In the genomic region with DNA sequence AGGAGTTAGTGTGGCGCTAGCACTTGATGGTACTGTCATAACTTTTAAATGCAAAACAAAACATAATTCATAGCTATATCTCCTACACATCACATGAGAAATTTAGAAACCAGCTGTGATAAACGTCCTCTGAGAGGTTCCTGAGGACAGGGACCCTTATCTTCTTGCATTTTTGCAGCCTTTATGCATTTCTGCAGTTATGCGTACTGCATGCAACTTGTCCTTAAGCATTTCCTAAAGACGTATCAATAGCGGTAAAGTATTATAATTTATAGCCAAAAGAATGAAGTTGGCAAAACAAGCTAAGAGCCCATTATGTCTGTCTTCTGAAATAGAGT, we compare ENCODE assay signal across 9 cellular contexts. TPM values are rescaled to one million over a fixed set of nuclear protein-coding genes. Genes with fewer than 3 reads are reported as not detected.
DNase-seq lines count a peak whose midpoint lies in the region; ATAC-seq and TF ChIP-seq lines count a peak whose summit lies in the region.
"Had no signal": no experiment of that assay in that cellular context is flagged by ENCODE, and none has a peak within 500 bp of the region (broad histone marks: within the 10 kb centered on the region; RNA-seq: fewer than 3 reads in every experiment).

No MANE protein-coding gene starts in this region.

- no peak overlapping the region for H4K8ac ChIP-seq in mesendoderm (ENCODE audit: low read depth, low read length)

- no peak for ATAC-seq in Right ventricle myocardium superior (ENCODE audit: poor library complexity)
- ATAC-seq in GM21723 (IDR thresholded peaks at IDR 0.05; ENCODE audit: unreplicated experiment): no peak

- H3K4me3 ChIP-seq in cardiac muscle cell: peak overlapping the region; percentile 98
- no peak overlapping the region for H3K4me3 ChIP-seq in mesendoderm (ENCODE audit: low read length)
- H3K4me3 ChIP-seq in uterus: peak overlapping the region; percentile 92 to 96

- H2BK5ac ChIP-seq in mesendoderm (ENCODE audit: low read length): no peak overlapping the region

- H3K36me3 ChIP-seq in cardiac muscle cell (no peaks in the 10 kb centered on the region), mesendoderm (ENCODE audit: control insufficient read depth, insufficient read depth, low read length) (no peaks in the 10 kb centered on the region), uterus (no peaks in the 10 kb centered on the region)

- H3K4me3 Mint-ChIP-seq in brain: peak overlapping the region; percentile 84 to 97 (median 93)

- H3K23ac ChIP-seq in mesendoderm (ENCODE audit: low read length): no peak overlapping the region

- peaks cover 4% of the 10 kb centered on the region for H3K79me1 ChIP-seq in mesendoderm (ENCODE audit: low read length)

- H4K5ac ChIP-seq in mesendoderm (ENCODE audit: low read length): no peak overlapping the region

- no peak overlapping the region for H3K18ac ChIP-seq in mesendoderm (ENCODE audit: low read length)

- no peaks in the 10 kb centered on the region for H3K27me3 ChIP-seq in cardiac muscle cell
- H3K27me3 ChIP-seq in mesendoderm (ENCODE audit: insufficient read depth, low read length, poor library complexity): no peaks in the 10 kb centered on the region
- no peaks in the 10 kb centered on the region for H3K27me3 ChIP-seq in uterus

- H2BK15ac ChIP-seq in mesendoderm (replicated peaks; ENCODE audit: low read depth): no peak overlapping the region

- H2BK120ac ChIP-seq in mesendoderm (ENCODE audit: low read depth, low read length): no peak overlapping the region

- TF ChIP-seq CTCF in cardiac muscle cell (IDR thresholded peaks at IDR 0.05; ENCODE audit: low read depth, low read length): no peak
- no peak for TF ChIP-seq CTCF in brain (conservative IDR thresholded peaks at IDR 0.05)
- TF ChIP-seq CTCF in uterus (IDR thresholded peaks at IDR 0.05): no peak

- no peaks in the 10 kb centered on the region for H3K9me3 Mint-ChIP-seq in brain

- DNase-seq in cardiac muscle cell (ENCODE audit: low read depth in 1 of 2, low spot score in 1 of 2) (no peak), Right ventricle myocardium superior (no peak), mesendoderm (no peak), uterus (no peak), NCI-H1105 treated with DMSO at 0.1 percent for 48 hours (lab: John Stamatoyannopoulos, UW) (no peak), posterior vena cava (ENCODE audit: low spot score) (no peak)

- TF ChIP-seq POLR2A in uterus (IDR thresholded peaks at IDR 0.05): no peak

- H3K27me3 Mint-ChIP-seq in brain: peaks cover 6% of the 10 kb centered on the region

- H3K56ac ChIP-seq in mesendoderm (ENCODE audit: low read length): peak overlapping the region; percentile 34

- H3K9me3 ChIP-seq in cardiac muscle cell (ENCODE audit: low read depth) (no peaks in the 10 kb centered on the region), uterus (no peaks in the 10 kb centered on the region)

- peak overlapping the region; percentile 89 for H3K9ac ChIP-seq in mesendoderm (ENCODE audit: low read length)

- H3K4me2 ChIP-seq in mesendoderm (ENCODE audit: low read length): peak overlapping the region; percentile 40

- H3K4me1 Mint-ChIP-seq in brain: peaks cover 56% of the 10 kb centered on the region

- H3K4me1 ChIP-seq in cardiac muscle cell (ENCODE audit: low read depth) (peaks cover 7% of the 10 kb centered on the region), mesendoderm (ENCODE audit: control insufficient read depth, low read depth, low read length) (peaks cover 4% of the 10 kb centered on the region), uterus (peaks cover 0 to 7% of the 10 kb centered on the region in 2 donors)

- H2AK5ac ChIP-seq in mesendoderm (ENCODE audit: low read length): no peak overlapping the region

- H3K27ac ChIP-seq in cardiac muscle cell (peak overlapping the region; percentile 34), mesendoderm (ENCODE audit: low read depth, low read length) (no peak overlapping the region), uterus (peak overlapping the region; percentile 93 to 94)

- H3K36me3 Mint-ChIP-seq in brain: peaks cover 6% of the 10 kb centered on the region

- no CpG with 5 or more reads among the region's 5 CpGs for WGBS in mesendoderm (ENCODE audit: extremely low coverage, insufficient coverage, low lambda C conversion rate)

- peaks cover 10% of the 10 kb centered on the region for H3K79me2 ChIP-seq in mesendoderm (ENCODE audit: control insufficient read depth, insufficient read depth, low read length)

- H3K4ac ChIP-seq in mesendoderm (ENCODE audit: low read depth, low read length): no peak overlapping the region

- peak overlapping the region; percentile 76 to 95 (median 84) for H3K27ac Mint-ChIP-seq in brain

- intact Hi-C loops in Right ventricle myocardium superior (cut with DNase I): no loop called here
- intact Hi-C loops in uterus (cut with DNase I; ENCODE audit: low total_unique reads): no loop called here
- intact Hi-C loops in posterior vena cava (cut with DNase I): no loop called here

RNA-seq across cellular contexts. Expression of gene NAPB, which starts 1.7 kb away (rescaled TPM):
- total RNA-seq in cardiac muscle cell (10.0 and 16.6 TPM in 2 replicates), Right ventricle myocardium superior (4.2 TPM), uterus (10 to 100 TPM in 3 of 4 donors, 1 to 10 TPM in 1; 9.0 to 23.6 (median 16.9) TPM), posterior vena cava (10 to 100 TPM in 1 of 2 donors, 1 to 10 TPM in 1; 9.9 to 11.0 TPM)
- polyA plus RNA-seq in cardiac muscle cell (12.9 and 27.2 TPM in 2 replicates), brain (ENCODE audit: insufficient read depth, low read depth, low replicate concordance) (60.1 TPM)
- polyA plus RNA-seq in mesendoderm (2013, experiment 1 of 2): 4.2 TPM
- 4.4 TPM for polyA plus RNA-seq in mesendoderm (2013, experiment 2 of 2)

RNA-seq across cellular contexts. Expression of gene CSTL1, which starts 19.9 kb away (rescaled TPM):
- total RNA-seq in cardiac muscle cell (not detected in 2 replicates), Right ventricle myocardium superior (not detected), uterus (not detected), posterior vena cava (not detected)
- polyA plus RNA-seq in cardiac muscle cell (not detected in 2 replicates), brain (ENCODE audit: insufficient read depth, low read depth, low replicate concordance) (not detected)
- polyA plus RNA-seq in mesendoderm (2013, experiment 1 of 2): not detected
- not detected for polyA plus RNA-seq in mesendoderm (2013, experiment 2 of 2)
- total RNA-seq: Daoy had no signal

RNA-seq across cellular contexts. Expression of gene CST11, which starts 33.0 kb away (rescaled TPM):
- total RNA-seq in cardiac muscle cell: not detected in 2 replicates
- not detected in 2 replicates for polyA plus RNA-seq in cardiac muscle cell
- total RNA-seq in Right ventricle myocardium superior: not detected
- not detected for polyA plus RNA-seq in brain (ENCODE audit: insufficient read depth, low read depth, low replicate concordance)
- 0.46 TPM for polyA plus RNA-seq in mesendoderm (2013, experiment 1 of 2)
- polyA plus RNA-seq in mesendoderm (2013, experiment 2 of 2): 0.71 TPM
- not detected for total RNA-seq in uterus
- not detected for total RNA-seq in posterior vena cava
- total RNA-seq: Daoy had no signal

RNA-seq across cellular contexts. Expression of gene GZF1, which starts 57.6 kb away (rescaled TPM):
- total RNA-seq in cardiac muscle cell (19.0 and 20.2 TPM in 2 replicates), Right ventricle myocardium superior (16.6 TPM), uterus (10 to 100 TPM in 3 of 4 donors, 1 to 10 TPM in 1; 5.9 to 24.5 (median 17.6) TPM), posterior vena cava (10 to 100 TPM; 16.2 to 17.8 TPM)
- polyA plus RNA-seq in cardiac muscle cell (7.4 and 10.4 TPM in 2 replicates), brain (ENCODE audit: insufficient read depth, low read depth, low replicate concordance) (10.4 TPM)
- 7.1 TPM for polyA plus RNA-seq in mesendoderm (2013, experiment 1 of 2)
- 7.1 TPM for polyA plus RNA-seq in mesendoderm (2013, experiment 2 of 2)
